ENCODE assay signal across 1 cellular context in the genomic region with DNA sequence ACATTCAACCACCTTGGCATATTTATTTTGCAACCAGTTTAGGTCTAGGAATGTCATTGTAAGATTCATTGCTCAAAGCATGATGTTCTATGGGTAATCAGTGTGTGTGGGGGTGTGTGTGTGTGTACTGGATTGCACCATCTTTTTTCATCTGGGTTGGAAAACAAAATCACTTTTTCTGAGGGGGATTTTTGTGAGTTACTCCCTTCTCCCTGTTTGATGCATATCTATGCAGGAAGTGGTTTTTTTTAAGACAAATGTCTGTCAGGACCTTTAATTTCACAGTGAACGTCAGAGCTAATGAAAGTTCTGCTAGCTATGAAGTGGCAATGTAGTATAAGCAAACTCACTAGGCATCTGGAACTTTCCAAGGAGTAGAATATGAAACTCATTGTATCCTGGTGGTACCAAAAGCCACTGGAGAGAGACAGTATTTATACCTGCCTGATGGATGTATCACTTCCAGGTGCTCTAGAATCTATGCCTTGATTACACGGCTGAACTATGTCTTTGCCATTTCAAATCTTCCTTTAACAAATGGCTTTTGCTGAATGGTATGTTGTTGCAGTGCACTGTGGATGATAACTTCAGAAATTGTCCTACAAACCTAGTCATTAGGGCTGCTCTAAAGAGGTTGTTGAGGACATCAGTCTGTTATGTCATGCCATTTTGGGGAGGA.
TF ChIP-seq lines count a peak whose summit lies in the region.

No MANE protein-coding gene starts in this region.

TF ChIP-seq in GM23338, 12 proteins besides CTCF, POLR2A, EP300 and RAD21:
- TF ChIP-seq POLR2AphosphoS5 (IDR thresholded peaks at IDR 0.05; ENCODE audit: low read depth) (no peak), ZNF114 (CRISPR knock-in tag; IDR thresholded peaks at IDR 0.05) (no peak), STAT1 (IDR thresholded peaks at IDR 0.05; ENCODE audit: unreplicated experiment) (no peak), NANOG (IDR thresholded peaks at IDR 0.05; ENCODE audit: borderline replicate concordance) (no peak), ZNF331 (CRISPR knock-in tag; IDR thresholded peaks at IDR 0.05; ENCODE audit: low read depth) (no peak), EZH2phosphoT487 (IDR thresholded peaks at IDR 0.05; ENCODE audit: unreplicated experiment) (no peak), EZH2 (IDR thresholded peaks at IDR 0.05; ENCODE audit: low read depth, unreplicated experiment) (no peak), JUNB (IDR thresholded peaks at IDR 0.05; ENCODE audit: unreplicated experiment) (no peak), CREB1 (CRISPR knock-in tag; IDR thresholded peaks at IDR 0.05; ENCODE audit: low read depth) (no peak)
- TF ChIP-seq, protein P1, sequence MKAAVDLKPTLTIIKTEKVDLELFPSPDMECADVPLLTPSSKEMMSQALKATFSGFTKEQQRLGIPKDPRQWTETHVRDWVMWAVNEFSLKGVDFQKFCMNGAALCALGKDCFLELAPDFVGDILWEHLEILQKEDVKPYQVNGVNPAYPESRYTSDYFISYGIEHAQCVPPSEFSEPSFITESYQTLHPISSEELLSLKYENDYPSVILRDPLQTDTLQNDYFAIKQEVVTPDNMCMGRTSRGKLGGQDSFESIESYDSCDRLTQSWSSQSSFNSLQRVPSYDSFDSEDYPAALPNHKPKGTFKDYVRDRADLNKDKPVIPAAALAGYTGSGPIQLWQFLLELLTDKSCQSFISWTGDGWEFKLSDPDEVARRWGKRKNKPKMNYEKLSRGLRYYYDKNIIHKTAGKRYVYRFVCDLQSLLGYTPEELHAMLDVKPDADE (IDR thresholded peaks at IDR 0.05), result no peak
- TF ChIP-seq, protein P2, sequence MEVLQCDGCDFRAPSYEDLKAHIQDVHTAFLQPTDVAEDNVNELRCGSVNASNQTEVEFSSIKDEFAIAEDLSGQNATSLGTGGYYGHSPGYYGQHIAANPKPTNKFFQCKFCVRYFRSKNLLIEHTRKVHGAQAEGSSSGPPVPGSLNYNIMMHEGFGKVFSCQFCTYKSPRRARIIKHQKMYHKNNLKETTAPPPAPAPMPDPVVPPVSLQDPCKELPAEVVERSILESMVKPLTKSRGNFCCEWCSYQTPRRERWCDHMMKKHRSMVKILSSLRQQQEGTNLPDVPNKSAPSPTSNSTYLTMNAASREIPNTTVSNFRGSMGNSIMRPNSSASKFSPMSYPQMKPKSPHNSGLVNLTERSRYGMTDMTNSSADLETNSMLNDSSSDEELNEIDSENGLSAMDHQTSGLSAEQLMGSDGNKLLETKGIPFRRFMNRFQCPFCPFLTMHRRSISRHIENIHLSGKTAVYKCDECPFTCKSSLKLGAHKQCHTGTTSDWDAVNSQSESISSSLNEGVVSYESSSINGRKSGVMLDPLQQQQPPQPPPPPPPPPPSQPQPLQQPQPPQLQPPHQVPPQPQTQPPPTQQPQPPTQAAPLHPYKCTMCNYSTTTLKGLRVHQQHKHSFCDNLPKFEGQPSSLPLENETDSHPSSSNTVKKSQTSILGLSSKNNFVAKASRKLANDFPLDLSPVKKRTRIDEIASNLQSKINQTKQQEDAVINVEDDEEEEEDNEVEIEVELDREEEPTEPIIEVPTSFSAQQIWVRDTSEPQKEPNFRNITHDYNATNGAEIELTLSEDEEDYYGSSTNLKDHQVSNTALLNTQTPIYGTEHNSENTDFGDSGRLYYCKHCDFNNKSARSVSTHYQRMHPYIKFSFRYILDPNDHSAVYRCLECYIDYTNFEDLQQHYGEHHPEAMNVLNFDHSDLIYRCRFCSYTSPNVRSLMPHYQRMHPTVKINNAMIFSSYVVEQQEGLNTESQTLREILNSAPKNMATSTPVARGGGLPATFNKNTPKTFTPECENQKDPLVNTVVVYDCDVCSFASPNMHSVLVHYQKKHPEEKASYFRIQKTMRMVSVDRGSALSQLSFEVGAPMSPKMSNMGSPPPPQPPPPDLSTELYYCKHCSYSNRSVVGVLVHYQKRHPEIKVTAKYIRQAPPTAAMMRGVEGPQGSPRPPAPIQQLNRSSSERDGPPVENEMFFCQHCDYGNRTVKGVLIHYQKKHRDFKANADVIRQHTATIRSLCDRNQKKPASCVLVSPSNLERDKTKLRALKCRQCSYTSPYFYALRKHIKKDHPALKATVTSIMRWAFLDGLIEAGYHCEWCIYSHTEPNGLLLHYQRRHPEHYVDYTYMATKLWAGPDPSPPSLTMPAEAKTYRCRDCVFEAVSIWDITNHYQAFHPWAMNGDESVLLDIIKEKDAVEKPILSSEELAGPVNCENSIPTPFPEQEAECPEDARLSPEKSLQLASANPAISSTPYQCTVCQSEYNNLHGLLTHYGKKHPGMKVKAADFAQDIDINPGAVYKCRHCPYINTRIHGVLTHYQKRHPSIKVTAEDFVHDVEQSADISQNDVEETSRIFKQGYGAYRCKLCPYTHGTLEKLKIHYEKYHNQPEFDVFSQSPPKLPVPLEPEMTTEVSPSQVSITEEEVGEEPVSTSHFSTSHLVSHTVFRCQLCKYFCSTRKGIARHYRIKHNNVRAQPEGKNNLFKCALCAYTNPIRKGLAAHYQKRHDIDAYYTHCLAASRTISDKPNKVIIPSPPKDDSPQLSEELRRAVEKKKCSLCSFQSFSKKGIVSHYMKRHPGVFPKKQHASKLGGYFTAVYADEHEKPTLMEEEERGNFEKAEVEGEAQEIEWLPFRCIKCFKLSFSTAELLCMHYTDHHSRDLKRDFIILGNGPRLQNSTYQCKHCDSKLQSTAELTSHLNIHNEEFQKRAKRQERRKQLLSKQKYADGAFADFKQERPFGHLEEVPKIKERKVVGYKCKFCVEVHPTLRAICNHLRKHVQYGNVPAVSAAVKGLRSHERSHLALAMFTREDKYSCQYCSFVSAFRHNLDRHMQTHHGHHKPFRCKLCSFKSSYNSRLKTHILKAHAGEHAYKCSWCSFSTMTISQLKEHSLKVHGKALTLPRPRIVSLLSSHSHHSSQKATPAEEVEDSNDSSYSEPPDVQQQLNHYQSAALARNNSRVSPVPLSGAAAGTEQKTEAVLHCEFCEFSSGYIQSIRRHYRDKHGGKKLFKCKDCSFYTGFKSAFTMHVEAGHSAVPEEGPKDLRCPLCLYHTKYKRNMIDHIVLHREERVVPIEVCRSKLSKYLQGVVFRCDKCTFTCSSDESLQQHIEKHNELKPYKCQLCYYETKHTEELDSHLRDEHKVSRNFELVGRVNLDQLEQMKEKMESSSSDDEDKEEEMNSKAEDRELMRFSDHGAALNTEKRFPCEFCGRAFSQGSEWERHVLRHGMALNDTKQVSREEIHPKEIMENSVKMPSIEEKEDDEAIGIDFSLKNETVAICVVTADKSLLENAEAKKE (CRISPR knock-in tag; IDR thresholded peaks at IDR 0.05), result no peak
- TF ChIP-seq, protein P3, sequence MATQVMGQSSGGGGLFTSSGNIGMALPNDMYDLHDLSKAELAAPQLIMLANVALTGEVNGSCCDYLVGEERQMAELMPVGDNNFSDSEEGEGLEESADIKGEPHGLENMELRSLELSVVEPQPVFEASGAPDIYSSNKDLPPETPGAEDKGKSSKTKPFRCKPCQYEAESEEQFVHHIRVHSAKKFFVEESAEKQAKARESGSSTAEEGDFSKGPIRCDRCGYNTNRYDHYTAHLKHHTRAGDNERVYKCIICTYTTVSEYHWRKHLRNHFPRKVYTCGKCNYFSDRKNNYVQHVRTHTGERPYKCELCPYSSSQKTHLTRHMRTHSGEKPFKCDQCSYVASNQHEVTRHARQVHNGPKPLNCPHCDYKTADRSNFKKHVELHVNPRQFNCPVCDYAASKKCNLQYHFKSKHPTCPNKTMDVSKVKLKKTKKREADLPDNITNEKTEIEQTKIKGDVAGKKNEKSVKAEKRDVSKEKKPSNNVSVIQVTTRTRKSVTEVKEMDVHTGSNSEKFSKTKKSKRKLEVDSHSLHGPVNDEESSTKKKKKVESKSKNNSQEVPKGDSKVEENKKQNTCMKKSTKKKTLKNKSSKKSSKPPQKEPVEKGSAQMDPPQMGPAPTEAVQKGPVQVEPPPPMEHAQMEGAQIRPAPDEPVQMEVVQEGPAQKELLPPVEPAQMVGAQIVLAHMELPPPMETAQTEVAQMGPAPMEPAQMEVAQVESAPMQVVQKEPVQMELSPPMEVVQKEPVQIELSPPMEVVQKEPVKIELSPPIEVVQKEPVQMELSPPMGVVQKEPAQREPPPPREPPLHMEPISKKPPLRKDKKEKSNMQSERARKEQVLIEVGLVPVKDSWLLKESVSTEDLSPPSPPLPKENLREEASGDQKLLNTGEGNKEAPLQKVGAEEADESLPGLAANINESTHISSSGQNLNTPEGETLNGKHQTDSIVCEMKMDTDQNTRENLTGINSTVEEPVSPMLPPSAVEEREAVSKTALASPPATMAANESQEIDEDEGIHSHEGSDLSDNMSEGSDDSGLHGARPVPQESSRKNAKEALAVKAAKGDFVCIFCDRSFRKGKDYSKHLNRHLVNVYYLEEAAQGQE (IDR thresholded peaks at IDR 0.05; ENCODE audit: unreplicated experiment), result no peak
